8 cellular contexts compared by ENCODE assay signal in the genomic region with DNA sequence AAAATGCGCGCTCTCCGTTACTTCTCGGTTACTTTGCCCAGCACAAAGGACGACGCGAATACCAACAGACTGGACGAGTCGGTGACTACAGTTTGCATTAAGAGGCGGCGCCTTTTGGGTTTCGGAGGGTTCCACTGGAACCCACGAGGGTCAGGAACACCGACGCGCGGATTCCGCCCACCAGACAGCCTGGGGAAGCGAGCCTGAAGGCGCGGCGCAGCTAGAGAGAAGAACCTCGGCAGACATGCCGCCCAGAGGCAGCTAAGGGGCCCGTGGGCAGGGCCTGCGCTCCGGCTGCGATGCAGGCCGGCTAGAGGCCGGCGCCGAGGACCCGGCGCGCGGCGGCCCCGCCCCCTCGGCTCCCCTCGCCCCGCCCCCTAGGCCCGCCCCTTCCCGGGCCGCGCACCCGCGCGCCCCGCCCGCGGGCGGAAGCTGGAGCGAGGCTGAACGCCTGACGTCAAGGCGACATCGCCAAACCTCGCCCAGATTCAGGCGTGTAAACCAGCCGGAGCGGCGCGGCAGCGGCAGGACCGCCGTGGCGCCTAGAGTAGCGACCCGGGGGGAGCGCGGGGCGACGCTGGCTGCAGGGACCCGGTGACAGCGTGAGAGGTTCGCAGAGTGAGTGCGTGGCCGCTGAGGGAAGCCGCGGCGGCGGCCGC. TPM values are rescaled to one million over a fixed set of nuclear protein-coding genes. Genes with fewer than 3 reads are reported as not detected.
DNase-seq lines count a peak whose midpoint lies in the region; ATAC-seq, FAIRE-seq and TF ChIP-seq lines count a peak whose summit lies in the region.

Gene RAP1B (plus strand): TSS at position 465 of the 659 bp plus-strand sequence. CDS start 37,826 bp downstream, outside the sequence.

- H3K27ac ChIP-seq in adipose tissue (ENCODE audit: low read depth, low read length) (peak within 1 kb of the TSS; percentile 92), heart left ventricle (peak within 1 kb of the TSS; percentile 95 to 99 (median 96)), transverse colon (peak within 1 kb of the TSS; percentile 92 to 100 (median 97))

- peaks cover 40 to 54% (median 46%) of the 10 kb centered on the region in 3 donors for H3K4me1 Mint-ChIP-seq in T-cell

- CTCF ChIA-PET in T-cell (lab: Charles Lee) = interaction anchor here in 1 of 2 donors (1.1 kb wide), 1 partner anchor 11 kb away, joined by 6 read pairs; no protein-coding TSS in a partner anchor

- no peaks in the 10 kb centered on the region for H3K27me3 ChIP-seq in heart left ventricle
- no peaks in the 10 kb centered on the region for H3K27me3 ChIP-seq in transverse colon

- DNase-seq in GM12892 (ENCODE audit: insufficient read length) (peak; percentile 77), NCI-H1417 (lab: John Stamatoyannopoulos, UW) (peak; percentile 94 to 96 (median 95)), T-cell (peak; percentile 81 to 92 (median 87)), heart left ventricle (peak; percentile 92 to 95 (median 92)), pons (ENCODE audit: low spot score) (peak; percentile 93), transverse colon (peak; percentile 92)

- peaks cover 0 to 5% (median 0%) of the 10 kb centered on the region in 9 donors for H3K36me3 ChIP-seq in heart left ventricle
- no peaks in the 10 kb centered on the region for H3K36me3 ChIP-seq in transverse colon

- intact Hi-C loops in heart left ventricle (cut with DNase I) (loop anchor here (1.0 to 10.0 kb wide), 14 partner anchors 64 to 388 kb away; partner anchors contain the start of gene NUP107 (in 7 of the 10)), transverse colon (cut with DNase I; ENCODE audit: low total_unique reads) (loop anchor here (10.0 kb wide), 1 partner anchor 246 kb away; no protein-coding TSS in a partner anchor)

- POLR2A ChIA-PET in T-cell (lab: Charles Lee) = interaction anchor here (0.5 to 1.6 kb wide), 8 partner anchors 11 to 115 kb away, joined by 3 to 4 read pairs (median 3); no protein-coding TSS in a partner anchor

- H3K27ac Mint-ChIP-seq in T-cell = peak within 1 kb of the TSS; percentile 99

- TF ChIP-seq POLR2A in GM12892 (IDR thresholded peaks at IDR 0.05; ENCODE audit: low read depth, low read length) (peak; percentile 88), heart left ventricle (IDR thresholded peaks at IDR 0.05) (peak in 1 of 2 donors; percentile 96), transverse colon (IDR thresholded peaks at IDR 0.05) (peak; percentile 96)

- TF ChIP-seq CTCF in heart left ventricle (IDR thresholded peaks at IDR 0.05) (peak in 1 of 12 donors; percentile 3), transverse colon (IDR thresholded peaks at IDR 0.05) (no peak)

- no peaks in the 10 kb centered on the region for H3K9me3 Mint-ChIP-seq in T-cell

- no peaks in the 10 kb centered on the region for H3K27me3 Mint-ChIP-seq in T-cell

- peak within 1 kb of the TSS; percentile 54 to 91 (median 82) for H3K4me3 ChIP-seq in heart left ventricle
- peak within 1 kb of the TSS; percentile 44 to 94 (median 78) for H3K4me3 ChIP-seq in transverse colon

- peak within 1 kb of the TSS; percentile 94 to 100 (median 96) for H3K4me3 Mint-ChIP-seq in T-cell

- H3K36me3 Mint-ChIP-seq in T-cell = peaks cover 22% of the 10 kb centered on the region

- TF ChIP-seq EP300 in transverse colon (IDR thresholded peaks at IDR 0.05; ENCODE audit: low read depth) = peak; percentile 50

- WGBS in adipose tissue, 3 donors = 0 to 1% (median 0%) methylated on average over 54 to 83 of the region's 83 CpGs
- WGBS in heart left ventricle, 4 donors = 0 to 1% (median 0%) methylated on average over 27 to 83 of the region's 83 CpGs
- 0% methylated on average over 3 to 26 of the region's 83 CpGs for WGBS in transverse colon (ENCODE audit: low coverage in 1 of 2), 2 donors

- FAIRE-seq in GM12892 (lab: Jason Lieb, UNC) = peak; percentile 99

- H3K9me3 ChIP-seq in heart left ventricle (no peaks in the 10 kb centered on the region), transverse colon (no peaks in the 10 kb centered on the region)

- H3K4me1 ChIP-seq in heart left ventricle (peaks cover 5 to 44% (median 35%) of the 10 kb centered on the region in 12 donors), transverse colon (peaks cover 25 to 37% (median 36%) of the 10 kb centered on the region in 4 donors)

- peak; percentile 86 for ATAC-seq in HG02763 (IDR thresholded peaks at IDR 0.05; ENCODE audit: unreplicated experiment)
- ATAC-seq in T-cell (replicated peaks in 1 of 4) = peak; percentile 84 to 88 (median 86)
- ATAC-seq in heart left ventricle = peak; percentile 92 to 98 (median 96)

- in situ Hi-C loops in transverse colon (cut with MboI; ENCODE audit: low pct_ligation_motif_present in 1 of 4, low pct_unique_long_range_greater_than_20kb in 1 of 4, low sequenced_read_pairs in 3 of 4) = loop anchor here in 1 of 4 donors (25.0 kb wide), 1 partner anchor 248 kb away; no protein-coding TSS in a partner anchor

RNA-seq across cellular contexts. Expression of gene RAP1B, which starts in this region (rescaled TPM):
- 110 TPM for polyA plus RNA-seq in GM12892 (2012; ENCODE audit: missing spikeins)
- total RNA-seq in T-cell (100 to 1,000 TPM; 163 to 290 (median 170) TPM), heart left ventricle (100 to 1,000 TPM in 1 of 9 donors, 10 to 100 TPM in 8; 39.2 to 113 (median 52.2) TPM), transverse colon (100 to 1,000 TPM; 180 to 380 (median 224) TPM)
- polyA plus RNA-seq in adipose tissue (100 to 1,000 TPM in 2 of 3 donors, 10 to 100 TPM in 1; 50.5 to 206 (median 186) TPM), heart left ventricle (10 to 100 TPM; 25.3 to 84.5 TPM)

Comparison
In these comparisons a context has a peak if more than half of its experiments do, and no peak if none do; other contexts are left out.
1. Peak in every context shown above with its lines: DNase-seq, ATAC-seq, H3K4me3 ChIP-seq and H3K27ac ChIP-seq.